7 cellular contexts compared by ENCODE assay signal in the genomic region with DNA sequence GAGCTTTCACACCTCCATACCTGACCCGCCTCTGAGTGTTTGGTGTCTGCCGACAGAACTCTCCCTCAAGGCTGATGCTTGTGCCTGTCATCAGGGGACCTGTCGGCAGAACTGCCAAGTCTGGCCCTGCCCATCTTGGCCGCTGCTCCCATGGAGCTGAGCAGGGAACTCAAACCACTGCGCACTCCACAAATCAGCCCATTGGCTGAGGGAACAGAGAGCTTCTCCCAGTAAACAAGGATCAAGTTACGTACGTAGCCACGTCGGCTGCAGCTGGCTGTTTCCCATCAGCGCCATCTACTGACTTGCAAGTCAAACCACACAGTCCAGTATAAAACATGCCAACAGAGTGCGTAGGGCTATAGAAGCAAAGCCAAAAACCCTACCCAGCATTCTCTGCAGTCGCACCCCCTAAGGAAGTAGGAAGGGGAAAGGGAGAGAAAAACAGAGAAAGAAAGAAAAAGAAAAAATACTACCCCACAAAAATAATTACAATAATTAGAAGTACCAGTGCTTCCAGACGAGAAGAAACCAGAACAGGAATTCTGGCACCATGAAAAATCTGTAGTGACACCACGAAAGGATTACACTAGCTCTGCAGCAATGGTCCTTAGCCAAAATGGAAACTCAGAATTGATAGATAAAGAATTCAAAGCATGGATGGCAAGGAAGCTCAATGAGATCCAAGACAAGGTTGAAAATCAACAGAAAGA.
DNase-seq lines count a peak whose midpoint lies in the region; ATAC-seq and TF ChIP-seq lines count a peak whose summit lies in the region.
"Had no signal": no experiment of that assay in that cellular context is flagged by ENCODE, and none has a peak within 500 bp of the region (broad histone marks: within the 10 kb centered on the region; RNA-seq: fewer than 3 reads in every experiment).

No MANE protein-coding gene starts in this region.

- no peaks in the 10 kb centered on the region for H3K27me3 ChIP-seq in OCI-LY3 (ENCODE audit: low read depth, low read length)
- H3K27me3 ChIP-seq: adrenal gland had no signal

- H3K4me2 ChIP-seq in OCI-LY3 (ENCODE audit: low read length), result peak overlapping the region; percentile 82

- H4K20me1 ChIP-seq in OCI-LY3 (ENCODE audit: insufficient read depth, low read length), result no peaks in the 10 kb centered on the region

- peak overlapping the region; percentile 37; the same call in 1 of the 2 replicates for H3K9ac ChIP-seq in OCI-LY3 (ENCODE audit: low read length)

- DNase-seq in HPDE6-E6E7 (ENCODE audit: extremely low spot score) (peak; percentile 13), globus pallidus (ENCODE audit: low spot score) (peak; percentile 12), superior temporal gyrus (ENCODE audit: extremely low spot score) (no peak), activated T-cell treated with anti-CD3 and anti-CD28 coated beads for 4 hours (no peak)

- H3K36me3 ChIP-seq in OCI-LY3 (replicated peaks; ENCODE audit: low read depth, low read length), result no peaks in the 10 kb centered on the region
- H3K36me3 ChIP-seq: adrenal gland had no signal

- H2AFZ ChIP-seq in OCI-LY3 (ENCODE audit: low read depth, low read length), result peak overlapping the region; percentile 94

- peak; percentile 62 for TF ChIP-seq CTCF in OCI-LY3 (IDR thresholded peaks at IDR 0.05; ENCODE audit: low read depth, low read length)

- no peaks in the 10 kb centered on the region for H3K4me1 ChIP-seq in OCI-LY3 (ENCODE audit: low read length)
- H3K4me1 ChIP-seq: adrenal gland had no signal

- H3K79me2 ChIP-seq in OCI-LY3 (ENCODE audit: low read length), result no peaks in the 10 kb centered on the region

- ATAC-seq in GM19035 (IDR thresholded peaks at IDR 0.05; ENCODE audit: unreplicated experiment), result no peak

- H3K4me3 ChIP-seq in OCI-LY3 (ENCODE audit: low read length), result peak overlapping the region; percentile 77
- H3K4me3 ChIP-seq: adrenal gland had no signal

- H3K9me3 ChIP-seq in OCI-LY3 (ENCODE audit: insufficient read depth, low read length), result no peaks in the 10 kb centered on the region
- H3K9me3 ChIP-seq: adrenal gland had no signal

- no peak overlapping the region for H3K27ac ChIP-seq in OCI-LY3 (ENCODE audit: low read length)
- H3K27ac ChIP-seq: adrenal gland had no signal

Comparison
In these comparisons a context has a peak if more than half of its experiments do, and no peak if none do; other contexts are left out.
1. DNase-seq: peak in HPDE6-E6E7 (single experiment) and globus pallidus (single experiment); none in superior temporal gyrus (single experiment) and activated T-cell treated with anti-CD3 and anti-CD28 coated beads for 4 hours (single experiment).